In the genomic region with DNA sequence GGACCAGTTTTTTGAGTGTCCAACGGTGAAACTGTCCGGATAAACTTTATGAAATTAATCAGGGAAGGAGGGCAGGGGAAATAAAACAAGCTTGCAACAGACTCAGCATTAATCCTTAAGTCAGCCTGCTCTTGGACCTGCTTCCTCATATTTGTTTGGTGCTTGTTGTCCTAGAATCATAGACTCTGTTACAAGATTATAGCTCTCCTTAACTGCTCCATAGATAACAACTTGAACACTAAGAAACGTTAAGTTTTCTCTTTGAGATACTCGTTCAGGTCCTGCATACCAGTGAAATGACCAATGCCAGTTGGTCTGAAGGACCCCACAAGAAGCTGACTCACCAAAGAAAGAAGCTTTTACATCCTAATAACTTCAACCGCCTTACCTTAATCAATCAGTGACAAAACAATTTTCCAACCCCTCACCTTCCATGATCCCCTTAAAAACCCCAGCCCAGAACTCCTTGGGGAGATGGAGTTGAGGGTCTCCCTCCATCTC, we compare ENCODE assay signal across 26 cellular contexts.
DNase-seq lines count a peak whose midpoint lies in the region; ATAC-seq and TF ChIP-seq lines count a peak whose summit lies in the region.
"Had no signal": no experiment of that assay in that cellular context is flagged by ENCODE, and none has a peak within 500 bp of the region (broad histone marks: within the 10 kb centered on the region; RNA-seq: fewer than 3 reads in every experiment).

No MANE protein-coding gene starts in this region.

- no peaks in the 10 kb centered on the region for H3K79me2 ChIP-seq in Karpas-422 (ENCODE audit: low read length)

- no peaks in the 10 kb centered on the region for H3K4me1 ChIP-seq in Karpas-422 (ENCODE audit: low read length)
- H3K4me1 ChIP-seq: Caco-2 had no signal

- H3K27ac Mint-ChIP-seq in natural killer cell, result no peak overlapping the region
- H3K27ac Mint-ChIP-seq in immature natural killer cell, result no peak overlapping the region
- H3K27ac Mint-ChIP-seq: CD4-positive, alpha-beta T cell; GM23338 had no signal

- H3K27me3 ChIP-seq in Karpas-422 (ENCODE audit: low read length), result no peaks in the 10 kb centered on the region
- H3K27me3 ChIP-seq: BLaER1 had no signal

- intact Hi-C loops in natural killer cell (cut with micrococcal nuclease), result no loop called here

- TF ChIP-seq CTCF in natural killer cell (IDR thresholded peaks at IDR 0.05) (no peak), coronary artery (IDR thresholded peaks at IDR 0.05) (no peak)

- no peak overlapping the region for H3K4me2 ChIP-seq in Karpas-422 (ENCODE audit: low read depth, low read length, poor library complexity, severe bottlenecking)
- H3K4me2 ChIP-seq: BLaER1, GM23338 had no signal

- H3K27me3 Mint-ChIP-seq in natural killer cell (ENCODE audit: low read depth in 2 of 2) (no peaks in the 10 kb centered on the region), immature natural killer cell (ENCODE audit: low read depth in 3 of 3) (peaks cover 0 to 1% (median 0%) of the 10 kb centered on the region in 3 donors)
- H3K27me3 Mint-ChIP-seq: CD4-positive, alpha-beta T cell had no signal

- H2AFZ ChIP-seq in Karpas-422 (ENCODE audit: low read length), result no peak overlapping the region
- H2AFZ ChIP-seq: GM23338 had no signal

- no peaks in the 10 kb centered on the region for H3K9me2 ChIP-seq in Karpas-422 (replicated peaks; ENCODE audit: insufficient read depth, low read length)

- no peaks in the 10 kb centered on the region for H3K9me3 ChIP-seq in Karpas-422 (ENCODE audit: low read length)
- H3K9me3 ChIP-seq: BLaER1, Caco-2 had no signal

- H3K4me1 Mint-ChIP-seq in natural killer cell (no peaks in the 10 kb centered on the region), immature natural killer cell (no peaks in the 10 kb centered on the region)
- H3K4me1 Mint-ChIP-seq: GM23338 had no signal

- H3K4me3 Mint-ChIP-seq in natural killer cell (no peak overlapping the region), immature natural killer cell (no peak overlapping the region)
- H3K4me3 Mint-ChIP-seq: CD4-positive, alpha-beta T cell; GM23338 had no signal

- no peak overlapping the region for H3K27ac ChIP-seq in Karpas-422 (ENCODE audit: low read length)
- H3K27ac ChIP-seq in coronary artery, result no peak overlapping the region
- H3K27ac ChIP-seq: 22Rv1, BLaER1 had no signal

- no peaks in the 10 kb centered on the region for H4K20me1 ChIP-seq in Karpas-422 (ENCODE audit: insufficient read depth, low read depth, low read length)
- H4K20me1 ChIP-seq: BLaER1 had no signal

- no peak for ATAC-seq in natural killer cell
- ATAC-seq: GM23338, HCT116, K562, Panc1 had no signal

- no peak overlapping the region for H3K4me3 ChIP-seq in Karpas-422 (ENCODE audit: low read length)
- no peak overlapping the region for H3K4me3 ChIP-seq in coronary artery
- H3K4me3 ChIP-seq: BLaER1, GM23338, K562 had no signal

- no peak overlapping the region for H3K9ac ChIP-seq in Karpas-422 (ENCODE audit: low read length)
- H3K9ac ChIP-seq: BLaER1 had no signal

- no peaks in the 10 kb centered on the region for H3K36me3 ChIP-seq in Karpas-422 (ENCODE audit: insufficient read depth, low read length)
- H3K36me3 ChIP-seq: BLaER1 had no signal

- H3K9me3 Mint-ChIP-seq in natural killer cell, result peaks cover 15 to 28% of the 10 kb centered on the region in 2 donors
- peaks cover 14 to 65% (median 26%) of the 10 kb centered on the region in 6 donors for H3K9me3 Mint-ChIP-seq in immature natural killer cell
- H3K9me3 Mint-ChIP-seq: GM23338 had no signal

- H3K36me3 Mint-ChIP-seq in natural killer cell (no peaks in the 10 kb centered on the region), immature natural killer cell (no peaks in the 10 kb centered on the region)

- DNase-seq in EH (ENCODE audit: low read depth) (peak; percentile 38), Karpas-422 (peak; percentile 14), astrocyte of the hippocampus (ENCODE audit: low read depth, low spot score) (peak; percentile 36), iris pigment epithelial cell (ENCODE audit: low read depth) (peak; percentile 10), natural killer cell (no peak), coronary artery (ENCODE audit: low spot score) (no peak), immature natural killer cell (no peak), hypothalamus (lab: John Stamatoyannopoulos, UW) (no peak)
- DNase-seq: ACHN; Caco-2; CD4-positive, alpha-beta T cell; DMS 273 treated with DMSO at 0.1 percent for 48 hours; DND-41; GDM1; NCI-H1092; NCI-H1436; NCI-H2029 treated with DMSO at 0.1 percent for 48 hours; NCI-H2171; NCI-H524 treated with DMSO at 0.1 percent for 48 hours; NCI-H82 had no signal

Comparison
In these comparisons a context has a peak if more than half of its experiments do, and no peak if none do; other contexts are left out.
1. DNase-seq: peak in EH (single experiment), Karpas-422 (single experiment), astrocyte of the hippocampus (single experiment) and iris pigment epithelial cell (single experiment); none in natural killer cell (single experiment), coronary artery (single experiment), immature natural killer cell (0 of 3) and hypothalamus (0 of 51).